In the genomic region with DNA sequence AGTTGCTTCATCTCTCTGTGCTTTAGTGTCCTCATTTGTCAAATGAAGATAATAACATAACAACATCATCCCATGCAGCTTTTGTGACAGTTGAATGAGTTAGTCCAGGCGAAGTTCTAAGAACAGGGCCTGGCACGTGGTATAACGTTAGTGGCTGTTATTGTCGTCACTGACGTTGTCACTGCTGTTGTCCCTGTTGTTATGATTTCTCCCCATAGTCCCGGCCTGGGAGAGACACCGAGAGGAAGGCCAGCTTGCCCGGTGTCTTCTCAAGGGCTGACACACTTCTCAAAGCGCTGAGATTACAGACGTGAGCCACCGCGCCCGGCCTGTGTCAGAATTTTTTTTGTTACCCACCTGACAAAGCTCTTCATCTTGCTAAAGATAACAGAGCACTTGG, we compare ENCODE assay signal across 20 cellular contexts.
"Had no signal": no experiment of that assay in that cellular context is flagged by ENCODE, and none has a peak within 500 bp of the region (broad histone marks: within the 10 kb centered on the region; RNA-seq: fewer than 3 reads in every experiment).

No MANE protein-coding gene starts in this region.

- H3K27me3 ChIP-seq: esophagus muscularis mucosa, gastrocnemius medialis, neural progenitor cell, spleen, tibial artery, upper lobe of right lung had no signal

- H3K27ac Mint-ChIP-seq: effector memory CD8-positive, alpha-beta T cell; immature natural killer cell; neural progenitor cell; stimulated activated memory B cell treated with anti-CD40 and anti-IgM and Interleukin-4, amounts not matched to agents 10 μg/mL and 1 μg/mL and 100 μg/mL, for 72 hours; stimulated activated naive CD8-positive, alpha-beta T cell treated with anti-CD3 and anti-CD28 coated beads, Interleukin-15, Interleukin-2, amounts not matched to agents 100 ng/mL and 50 ng/mL, for 24 hours had no signal

- H3K36me3 ChIP-seq: gastrocnemius medialis, neural progenitor cell, prostate gland had no signal

- H3K9me3 Mint-ChIP-seq: effector memory CD8-positive, alpha-beta T cell; immature natural killer cell; naive thymus-derived CD8-positive, alpha-beta T cell; neural progenitor cell; stimulated activated naive CD8-positive, alpha-beta T cell treated with anti-CD3 and anti-CD28 coated beads, Interleukin-15, Interleukin-2, amounts not matched to agents 100 ng/mL and 50 ng/mL, for 24 hours had no signal

- DNase-seq: effector memory CD8-positive, alpha-beta T cell; gastrocnemius medialis; immature natural killer cell; mammary epithelial cell; naive thymus-derived CD8-positive, alpha-beta T cell; occipital lobe; spleen; stimulated activated CD4-positive, alpha-beta T cell treated with anti-CD3 and anti-CD28 coated beads, Interleukin-15, amount 100 ng/mL, for 24 hours; stimulated activated CD4-positive, alpha-beta T cell treated with anti-CD3 and anti-CD28 coated beads, Interleukin-1b, Interleukin-23, amount 100 ng/mL, for 48 hours; stimulated activated CD4-positive, alpha-beta T cell treated with anti-CD3 and anti-CD28 coated beads, Interleukin-4, amount 100 ng/mL, for 24 hours; tibial artery; upper lobe of right lung had no signal

- H3K27ac ChIP-seq: epithelial cell of prostate, esophagus muscularis mucosa, gastrocnemius medialis, neural progenitor cell, parathyroid adenoma, prostate gland, spleen, tibial artery, upper lobe of right lung had no signal

- H3K4me1 ChIP-seq: gastrocnemius medialis, parathyroid adenoma, prostate gland had no signal

- H3K27me3 Mint-ChIP-seq: effector memory CD8-positive, alpha-beta T cell; naive thymus-derived CD8-positive, alpha-beta T cell; stimulated activated memory B cell treated with anti-CD40 and anti-IgM and Interleukin-4, amounts not matched to agents 10 μg/mL and 1 μg/mL and 100 μg/mL, for 72 hours; stimulated activated naive CD8-positive, alpha-beta T cell treated with anti-CD3 and anti-CD28 coated beads, Interleukin-15, Interleukin-2, amounts not matched to agents 100 ng/mL and 50 ng/mL, for 24 hours had no signal

- H3K4me2 ChIP-seq: neural progenitor cell had no signal

- ATAC-seq: effector memory CD8-positive, alpha-beta T cell; gastrocnemius medialis; naive thymus-derived CD8-positive, alpha-beta T cell; sciatic nerve; stimulated activated memory B cell treated with anti-CD40 and anti-IgM and Interleukin-4, amounts not matched to agents 10 μg/mL and 1 μg/mL and 100 μg/mL, for 72 hours; upper lobe of right lung had no signal

- H3K4me3 Mint-ChIP-seq: effector memory CD8-positive, alpha-beta T cell; immature natural killer cell; naive thymus-derived CD8-positive, alpha-beta T cell; neural progenitor cell; stimulated activated memory B cell treated with anti-CD40 and anti-IgM and Interleukin-4, amounts not matched to agents 10 μg/mL and 1 μg/mL and 100 μg/mL, for 72 hours; stimulated activated naive CD8-positive, alpha-beta T cell treated with anti-CD3 and anti-CD28 coated beads, Interleukin-15, Interleukin-2, amounts not matched to agents 100 ng/mL and 50 ng/mL, for 24 hours had no signal

- H2AFZ ChIP-seq: neural progenitor cell, parathyroid adenoma had no signal

- H3K9me3 ChIP-seq: esophagus muscularis mucosa, gastrocnemius medialis, prostate gland, spleen, tibial artery, upper lobe of right lung had no signal

- H3K36me3 Mint-ChIP-seq: neural progenitor cell had no signal

- H3K4me3 ChIP-seq: esophagus muscularis mucosa, gastrocnemius medialis, neural progenitor cell, prostate gland, spleen, tibial artery, upper lobe of right lung had no signal

- H3K79me2 ChIP-seq: parathyroid adenoma had no signal
